ENCODE assay signal across 8 cellular contexts in genomic region chr20:63973636-63974401, GRCh38. TPM values are rescaled to one million over a fixed set of nuclear protein-coding genes. Genes with fewer than 3 reads are reported as not detected.
DNase-seq lines count a peak whose midpoint lies in the region; ATAC-seq and TF ChIP-seq lines count a peak whose summit lies in the region.

No MANE protein-coding gene starts in this region.

- H3K27me3 ChIP-seq in CD8-positive, alpha-beta T cell (ENCODE audit: insufficient read depth, low read length): no peaks in the 10 kb centered on the region
- peaks cover 0 to 6% of the 10 kb centered on the region in 2 donors for H3K27me3 ChIP-seq in left lung

- DNase-seq in CD8-positive, alpha-beta T cell: peak; percentile 57 to 87 (median 72)
- DNase-seq in HFF-Myc (ENCODE audit: extremely low read depth, low read depth): peak; percentile 56
- peak; percentile 52 for DNase-seq in NCI-H526 treated with DMSO at 0.1 percent for 48 hours (lab: John Stamatoyannopoulos, UW)
- peak; percentile 61 to 68 for DNase-seq in activated CD4-positive, alpha-beta T cell treated with anti-CD3 and anti-CD28 coated beads, Interleukin-2, amount 50 U/mL, for 24 hours (ENCODE audit: low read depth in 1 of 2, low spot score in 1 of 2)
- peak; percentile 92 for DNase-seq in dermis blood vessel endothelial cell
- peak; percentile 89 to 98 for DNase-seq in left lung
- peak; percentile 76 to 86 for DNase-seq in stimulated activated CD4-positive, alpha-beta T cell treated with anti-CD3 and anti-CD28 coated beads, Interleukin-2, amount 100 ng/mL, for 48 hours

- TF ChIP-seq CTCF in CD8-positive, alpha-beta T cell (IDR thresholded peaks at IDR 0.05): peak; percentile 99
- TF ChIP-seq CTCF in HFF-Myc (IDR thresholded peaks at IDR 0.05; ENCODE audit: low read depth, low read length, missing control alignments) (peak; percentile 99), left lung (IDR thresholded peaks at IDR 0.05) (peak; percentile 98 to 99)

- peak overlapping the region; percentile 53 for H3K27ac Mint-ChIP-seq in CD8-positive, alpha-beta T cell

- H3K27ac ChIP-seq in CD8-positive, alpha-beta T cell (ENCODE audit: low read depth, low read length): no peak overlapping the region
- H3K27ac ChIP-seq in left lung: peak overlapping the region; percentile 10 to 51

- peak; percentile 51 for ATAC-seq in CD8-positive, alpha-beta T cell
- ATAC-seq in left lung (peak; percentile 93), GM18870 (IDR thresholded peaks at IDR 0.05; ENCODE audit: unreplicated experiment) (no peak)

- H3K36me3 Mint-ChIP-seq in CD8-positive, alpha-beta T cell: peaks cover 18% of the 10 kb centered on the region

- POLR2A ChIA-PET in CD8-positive, alpha-beta T cell (lab: Charles Lee): interaction anchor here (0.6 kb wide), 1 partner anchor 333 kb away, joined by 3 read pairs; no protein-coding TSS in a partner anchor

- H3K9me3 Mint-ChIP-seq in CD8-positive, alpha-beta T cell: no peaks in the 10 kb centered on the region

- no peaks in the 10 kb centered on the region for H3K27me3 Mint-ChIP-seq in CD8-positive, alpha-beta T cell (ENCODE audit: low read depth)

- intact Hi-C loops in CD8-positive, alpha-beta T cell (cut with DNase I, micrococcal nuclease): loop anchor here (1.0 to 5.0 kb wide), 8 partner anchors 65 to 539 kb away; partner anchors contain the start of gene PTK6 (in 1 of the 2)
- intact Hi-C loops in left lung (cut with DNase I): no loop called here

- no peaks in the 10 kb centered on the region for H3K36me3 ChIP-seq in CD8-positive, alpha-beta T cell (ENCODE audit: insufficient read depth, low read length)
- peaks cover 0 to 4% of the 10 kb centered on the region in 2 donors for H3K36me3 ChIP-seq in left lung

- H3K4me3 Mint-ChIP-seq in CD8-positive, alpha-beta T cell: no peak overlapping the region

- H3K4me1 ChIP-seq in CD8-positive, alpha-beta T cell (ENCODE audit: insufficient read depth, low read length): peaks cover 35% of the 10 kb centered on the region
- H3K4me1 ChIP-seq in left lung: peaks cover 15 to 35% of the 10 kb centered on the region in 2 donors

- H3K9me3 ChIP-seq in CD8-positive, alpha-beta T cell (ENCODE audit: low read length): no peaks in the 10 kb centered on the region
- no peaks in the 10 kb centered on the region for H3K9me3 ChIP-seq in left lung

- CTCF ChIA-PET in CD8-positive, alpha-beta T cell (lab: Charles Lee): interaction anchor here (0.6 to 3.3 kb wide), 43 partner anchors 9 to 757 kb away, joined by 3 to 20 read pairs (median 4); partner anchors contain the start of genes ARFRP1, C20orf204, LIME1 and LKAAEAR1

- H3K4me3 ChIP-seq in CD8-positive, alpha-beta T cell (ENCODE audit: low read depth, low read length): no peak overlapping the region
- peak overlapping the region; percentile 42 for H3K4me3 ChIP-seq in HFF-Myc (replicated peaks; ENCODE audit: low read depth, low read length)
- peak overlapping the region; percentile 16 to 26 for H3K4me3 ChIP-seq in left lung

- H3K4me1 Mint-ChIP-seq in CD8-positive, alpha-beta T cell (ENCODE audit: low read depth): peaks cover 42% of the 10 kb centered on the region

RNA-seq across cellular contexts. Expression of gene ZNF512B, which starts 4.1 kb away (rescaled TPM):
- total RNA-seq in CD8-positive, alpha-beta T cell: 10 to 100 TPM; 13.9 to 14.9 TPM
- 10.0 and 14.5 TPM in 2 replicates for total RNA-seq in dermis blood vessel endothelial cell
- 10 to 100 TPM; 16.4 to 16.9 TPM for total RNA-seq in left lung

RNA-seq across cellular contexts. Expression of gene SAMD10, which starts 5.6 kb away (rescaled TPM):
- 1 to 10 TPM; 7.3 to 8.6 TPM for total RNA-seq in CD8-positive, alpha-beta T cell
- 4.3 and 6.1 TPM in 2 replicates for total RNA-seq in dermis blood vessel endothelial cell
- total RNA-seq in left lung: 1 to 10 TPM; 4.6 to 6.0 TPM

RNA-seq across cellular contexts. Expression of gene PRPF6, which starts 7.1 kb away (rescaled TPM):
- total RNA-seq in CD8-positive, alpha-beta T cell: 10 to 100 TPM; 51.6 to 51.9 TPM
- total RNA-seq in dermis blood vessel endothelial cell (79.6 and 94.2 TPM in 2 replicates), left lung (10 to 100 TPM; 49.8 to 53.7 TPM)

RNA-seq across cellular contexts. Expression of gene UCKL1, which starts 17.6 kb away (rescaled TPM):
- total RNA-seq in CD8-positive, alpha-beta T cell: 10 to 100 TPM; 29.6 to 33.7 TPM
- total RNA-seq in dermis blood vessel endothelial cell (40.7 and 46.4 TPM in 2 replicates), left lung (10 to 100 TPM; 26.7 to 31.6 TPM)

Comparison
In these comparisons a context has a peak if more than half of its experiments do, and no peak if none do; other contexts are left out.
1. intact Hi-C loops: an anchor here in CD8-positive, alpha-beta T cell (1.0 to 5.0 kb wide); none called in left lung.